In the genomic region with DNA sequence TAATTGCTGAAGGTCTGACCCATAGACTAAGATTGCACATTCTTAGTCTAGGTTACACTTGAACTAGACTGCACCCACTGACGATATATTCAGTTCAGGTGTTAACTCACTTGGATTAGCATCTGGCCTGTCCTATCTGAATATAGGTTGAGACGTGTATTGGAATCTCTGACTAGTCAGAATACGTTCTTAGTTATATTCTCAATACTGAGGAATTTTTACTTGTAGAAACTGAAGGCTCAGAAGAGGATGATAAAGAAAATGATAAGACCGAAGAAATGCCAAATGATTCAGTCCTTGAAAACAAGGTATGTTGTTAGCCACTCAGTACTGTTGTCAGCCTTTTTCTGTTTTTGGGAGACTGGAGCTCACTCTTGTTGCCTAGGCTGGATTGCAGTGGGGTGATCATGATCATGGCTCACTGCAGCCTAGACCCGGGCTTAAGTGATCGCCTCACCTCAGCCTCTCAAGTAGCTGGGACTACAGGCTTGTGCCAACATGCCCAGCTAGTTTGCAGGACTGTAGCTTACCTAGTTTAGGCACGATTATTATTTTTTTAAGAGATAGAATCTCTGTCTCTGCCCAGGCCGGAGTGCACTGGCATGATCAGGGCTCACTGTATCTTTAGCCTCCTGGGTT, we compare ENCODE assay signal across 19 cellular contexts. TPM values are rescaled to one million over a fixed set of nuclear protein-coding genes. Genes with fewer than 3 reads are reported as not detected.
DNase-seq lines count a peak whose midpoint lies in the region; ATAC-seq and TF ChIP-seq lines count a peak whose summit lies in the region.
"Had no signal": no experiment of that assay in that cellular context is flagged by ENCODE, and none has a peak within 500 bp of the region (broad histone marks: within the 10 kb centered on the region; RNA-seq: fewer than 3 reads in every experiment).

No MANE protein-coding gene starts in this region.

- no peak for ATAC-seq in activated naive CD4-positive, alpha-beta T cell treated with anti-CD3 and anti-CD28 coated beads, Interleukin-2, amount 50 U/mL, for 72 hours
- no peak for ATAC-seq in WTC11

- H3K4me3 Mint-ChIP-seq in WTC11 (no peak overlapping the region), endothelial cell (ENCODE audit: unreplicated experiment) (peak overlapping the region; percentile 28)
- H3K4me3 Mint-ChIP-seq: activated CD4-positive, alpha-beta memory T cell treated with anti-CD3 and anti-CD28 coated beads, Interleukin-2, amount 10 ng/mL, durations not matched to agents 7 days and 5 days; B cell; brain; CD4-positive, alpha-beta memory T cell; H9 had no signal

- no peaks in the 10 kb centered on the region for H3K27me3 ChIP-seq in suprapubic skin

- TF ChIP-seq EP300 in suprapubic skin (IDR thresholded peaks at IDR 0.05): no peak

- TF ChIP-seq CTCF in WTC11 (IDR thresholded peaks at IDR 0.05) (no peak), endothelial cell (IDR thresholded peaks at IDR 0.05; ENCODE audit: unreplicated experiment) (no peak), suprapubic skin (IDR thresholded peaks at IDR 0.05) (no peak)

- H3K4me1 Mint-ChIP-seq in WTC11 (peaks cover 5% of the 10 kb centered on the region; the same call in 1 of the 2 replicates), endothelial cell (ENCODE audit: unreplicated experiment) (peaks cover 9% of the 10 kb centered on the region)
- H3K4me1 Mint-ChIP-seq: brain, H9 had no signal

- H3K36me3 Mint-ChIP-seq in activated naive CD4-positive, alpha-beta T cell treated with anti-CD3 and anti-CD28 coated beads, Interleukin-2, amount 50 U/mL, for 72 hours: peaks cover 9 to 21% of the 10 kb centered on the region in 2 donors
- H3K36me3 Mint-ChIP-seq in WTC11: peaks cover 88% of the 10 kb centered on the region
- peaks cover 31% of the 10 kb centered on the region for H3K36me3 Mint-ChIP-seq in endothelial cell (ENCODE audit: low read depth, unreplicated experiment)

- no peaks in the 10 kb centered on the region for H3K27me3 Mint-ChIP-seq in WTC11 (ENCODE audit: low read depth)
- peaks cover 3% of the 10 kb centered on the region for H3K27me3 Mint-ChIP-seq in endothelial cell (ENCODE audit: unreplicated experiment)
- H3K27me3 Mint-ChIP-seq: activated CD4-positive, alpha-beta memory T cell treated with anti-CD3 and anti-CD28 coated beads, Interleukin-2, amount 10 ng/mL, durations not matched to agents 7 days and 5 days; B cell; brain; CD4-positive, alpha-beta memory T cell had no signal

- H3K36me3 ChIP-seq in suprapubic skin: peaks cover 57% of the 10 kb centered on the region

- peak overlapping the region; percentile 50 for H3K27ac ChIP-seq in suprapubic skin
- H3K27ac ChIP-seq: thoracic aorta had no signal

- peaks cover 13% of the 10 kb centered on the region for H3K4me1 ChIP-seq in suprapubic skin

- H3K4me3 ChIP-seq in suprapubic skin: no peak overlapping the region
- H3K4me3 ChIP-seq: thoracic aorta had no signal

- CTCF ChIA-PET in WTC11 (lab: Charles Lee): no interaction called here
- CTCF ChIA-PET in HEK293T (lab: Yijun Ruan, JAX): no interaction called here

- H3K27ac Mint-ChIP-seq in activated naive CD4-positive, alpha-beta T cell treated with anti-CD3 and anti-CD28 coated beads, Interleukin-2, amount 50 U/mL, for 72 hours: peak overlapping the region; percentile 1 to 31
- peak overlapping the region; percentile 94 for H3K27ac Mint-ChIP-seq in WTC11
- H3K27ac Mint-ChIP-seq in endothelial cell (ENCODE audit: unreplicated experiment): no peak overlapping the region
- H3K27ac Mint-ChIP-seq: activated CD4-positive, alpha-beta memory T cell treated with anti-CD3 and anti-CD28 coated beads, Interleukin-2, amount 10 ng/mL, durations not matched to agents 7 days and 5 days; B cell had no signal

- TF ChIP-seq POLR2A in suprapubic skin (IDR thresholded peaks at IDR 0.05): no peak

- WGBS in suprapubic skin: 58% methylated on average over 8 of the region's 8 CpGs

- POLR2A ChIA-PET in WTC11 (lab: Charles Lee): no interaction called here
- POLR2A ChIA-PET in HEK293T (lab: Yijun Ruan, JAX): interaction anchor here (1.0 kb wide), 1 partner anchor 28 kb away, joined by 3 read pairs; no protein-coding TSS in a partner anchor

- H3K9me3 ChIP-seq in suprapubic skin: no peaks in the 10 kb centered on the region
- H3K9me3 ChIP-seq: thoracic aorta had no signal

- no peak for DNase-seq in activated naive CD4-positive, alpha-beta T cell treated with anti-CD3 and anti-CD28 coated beads, Interleukin-2, amount 50 U/mL, for 72 hours (ENCODE audit: low spot score in 2 of 2)
- no peak for DNase-seq in activated naive CD4-positive, alpha-beta T cell treated with Interleukin-2 at 50 U/mL for 16 hours
- no peak for DNase-seq in WTC11 (ENCODE audit: low spot score)
- DNase-seq in endothelial cell (ENCODE audit: low spot score): no peak
- no peak for DNase-seq in suprapubic skin (ENCODE audit: low spot score in 2 of 2)
- DNase-seq in central memory CD4-positive, alpha-beta T cell: no peak
- no peak for DNase-seq in HEK293T (ENCODE audit: extremely low spot score)
- DNase-seq: activated CD4-positive, alpha-beta memory T cell treated with anti-CD3 and anti-CD28 coated beads, Interleukin-2, amount 10 ng/mL, durations not matched to agents 7 days and 5 days; activated effector memory CD4-positive, alpha-beta T cell treated with anti-CD3 and anti-CD28 coated beads, Interleukin-2, amount 50 U/mL, for 16 hours; CD4-positive, alpha-beta memory T cell; H9; KBM-7; NCI-H1092 treated with DMSO at 0.1 percent for 48 hours; NCI-H187; NCI-H526; stimulated activated naive CD4-positive, alpha-beta T cell had no signal

- H3K9me3 Mint-ChIP-seq in activated naive CD4-positive, alpha-beta T cell treated with anti-CD3 and anti-CD28 coated beads, Interleukin-2, amount 50 U/mL, for 72 hours: no peaks in the 10 kb centered on the region
- H3K9me3 Mint-ChIP-seq in WTC11 (no peaks in the 10 kb centered on the region), endothelial cell (ENCODE audit: unreplicated experiment) (no peaks in the 10 kb centered on the region)
- H3K9me3 Mint-ChIP-seq: activated CD4-positive, alpha-beta memory T cell treated with anti-CD3 and anti-CD28 coated beads, Interleukin-2, amount 10 ng/mL, durations not matched to agents 7 days and 5 days; brain; CD4-positive, alpha-beta memory T cell; H9 had no signal

TF ChIP-seq in WTC11, 78 proteins besides CTCF, POLR2A, EP300 and RAD21 (continues in another document):
- no peak for TF ChIP-seq TEAD1 (CRISPR knock-in tag; IDR thresholded peaks at IDR 0.05)
- no peak for TF ChIP-seq CREM (CRISPR knock-in tag; IDR thresholded peaks at IDR 0.05)
- TF ChIP-seq ZNF416 (CRISPR knock-in tag; IDR thresholded peaks at IDR 0.05): no peak
- TF ChIP-seq, protein P1, sequence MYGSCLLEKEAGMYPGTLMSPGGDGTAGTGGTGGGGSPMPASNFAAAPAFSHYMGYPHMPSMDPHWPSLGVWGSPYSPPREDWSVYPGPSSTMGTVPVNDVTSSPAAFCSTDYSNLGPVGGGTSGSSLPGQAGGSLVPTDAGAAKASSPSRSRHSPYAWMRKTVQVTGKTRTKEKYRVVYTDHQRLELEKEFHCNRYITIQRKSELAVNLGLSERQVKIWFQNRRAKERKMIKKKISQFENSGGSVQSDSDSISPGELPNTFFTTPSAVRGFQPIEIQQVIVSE (CRISPR knock-in tag; IDR thresholded peaks at IDR 0.05; ENCODE audit: borderline replicate concordance): no peak
- TF ChIP-seq JUN (CRISPR knock-in tag; IDR thresholded peaks at IDR 0.05): no peak
- TF ChIP-seq, protein P2, sequence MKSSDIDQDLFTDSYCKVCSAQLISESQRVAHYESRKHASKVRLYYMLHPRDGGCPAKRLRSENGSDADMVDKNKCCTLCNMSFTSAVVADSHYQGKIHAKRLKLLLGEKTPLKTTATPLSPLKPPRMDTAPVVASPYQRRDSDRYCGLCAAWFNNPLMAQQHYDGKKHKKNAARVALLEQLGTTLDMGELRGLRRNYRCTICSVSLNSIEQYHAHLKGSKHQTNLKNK (CRISPR knock-in tag; IDR thresholded peaks at IDR 0.05): no peak

TF ChIP-seq in HEK293T, 16 proteins besides CTCF, POLR2A, EP300 and RAD21:
- TF ChIP-seq BHLHE40 (IDR thresholded peaks at IDR 0.05; ENCODE audit: borderline replicate concordance) (no peak), HDGF (IDR thresholded peaks at IDR 0.05; ENCODE audit: borderline replicate concordance) (no peak), FOXK2 (IDR thresholded peaks at IDR 0.05) (no peak), FOXM1 (IDR thresholded peaks at IDR 0.05; ENCODE audit: borderline replicate concordance) (no peak), LEF1 (IDR thresholded peaks at IDR 0.05; ENCODE audit: borderline replicate concordance) (no peak), ELF4 (IDR thresholded peaks at IDR 0.05) (no peak), NFRKB (IDR thresholded peaks at IDR 0.05) (no peak), ARNT (IDR thresholded peaks at IDR 0.05) (no peak), TARDBP (IDR thresholded peaks at IDR 0.05) (no peak), L3MBTL2 (conservative IDR thresholded peaks at IDR 0.05) (no peak), FOXA1 (IDR thresholded peaks at IDR 0.05) (no peak), SP1 (IDR thresholded peaks at IDR 0.05) (no peak), ZNF384 (IDR thresholded peaks at IDR 0.05) (no peak), CTBP1 (IDR thresholded peaks at IDR 0.05; ENCODE audit: borderline replicate concordance) (no peak), SUZ12 (IDR thresholded peaks at IDR 0.05) (no peak)
- TF ChIP-seq, protein P3, sequence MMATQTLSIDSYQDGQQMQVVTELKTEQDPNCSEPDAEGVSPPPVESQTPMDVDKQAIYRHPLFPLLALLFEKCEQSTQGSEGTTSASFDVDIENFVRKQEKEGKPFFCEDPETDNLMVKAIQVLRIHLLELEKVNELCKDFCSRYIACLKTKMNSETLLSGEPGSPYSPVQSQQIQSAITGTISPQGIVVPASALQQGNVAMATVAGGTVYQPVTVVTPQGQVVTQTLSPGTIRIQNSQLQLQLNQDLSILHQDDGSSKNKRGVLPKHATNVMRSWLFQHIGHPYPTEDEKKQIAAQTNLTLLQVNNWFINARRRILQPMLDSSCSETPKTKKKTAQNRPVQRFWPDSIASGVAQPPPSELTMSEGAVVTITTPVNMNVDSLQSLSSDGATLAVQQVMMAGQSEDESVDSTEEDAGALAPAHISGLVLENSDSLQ (IDR thresholded peaks at IDR 0.05): no peak

RNA-seq across cellular contexts. Expression of a gene that starts 10.8 kb away (rescaled TPM):
- total RNA-seq in activated naive CD4-positive, alpha-beta T cell treated with anti-CD3 and anti-CD28 coated beads, Interleukin-2, amount 50 U/mL, for 72 hours: 1 to 10 TPM; 2.6 to 3.6 TPM
- 2.1 to 3.5 TPM (median 2.4 TPM) in 3 replicates for total RNA-seq in WTC11 (2021)
- total RNA-seq in endothelial cell (ENCODE audit: unreplicated experiment): 3.9 TPM
- total RNA-seq in suprapubic skin: 1 to 10 TPM; 3.2 to 6.5 (median 4.0) TPM

RNA-seq across cellular contexts. Expression of a gene that starts 29.2 kb away (rescaled TPM):
- 100 to 1,000 TPM; 178 to 319 TPM for total RNA-seq in activated naive CD4-positive, alpha-beta T cell treated with anti-CD3 and anti-CD28 coated beads, Interleukin-2, amount 50 U/mL, for 72 hours
- total RNA-seq in WTC11 (2021) (488 to 535 TPM (median 489 TPM) in 3 replicates), endothelial cell (ENCODE audit: unreplicated experiment) (149 TPM), suprapubic skin (10 to 100 TPM; 44.2 to 79.3 (median 55.9) TPM)
